In genomic region chr12:49184697-49185096, GRCh38 we compare ENCODE assay signal across 7 cellular contexts. TPM values are rescaled to one million over a fixed set of nuclear protein-coding genes. Genes with fewer than 3 reads are reported as not detected.
DNase-seq lines count a peak whose midpoint lies in the region; ATAC-seq and TF ChIP-seq lines count a peak whose summit lies in the region.
"Not testable (repeated sequence)": the region's sequence is repeated elsewhere in the genome, so short reads cannot be mapped to it uniquely, and the experiment has no call there.

No MANE protein-coding gene starts in this region.

- TF ChIP-seq CTCF in CD8-positive, alpha-beta T cell (IDR thresholded peaks at IDR 0.05); chondrocyte (IDR thresholded peaks at IDR 0.05); nephron (IDR thresholded peaks at IDR 0.05; ENCODE audit: unreplicated experiment in 3 of 3); neutrophil (IDR thresholded peaks at IDR 0.05): not testable (repeated sequence)

- not testable (repeated sequence) for DNase-seq in CD8-positive, alpha-beta T cell; chondrocyte (ENCODE audit: low spot score); memory B cell (ENCODE audit: low spot score in 2 of 2)

- peak overlapping the region; percentile 73 for H3K27ac Mint-ChIP-seq in CD8-positive, alpha-beta T cell
- H3K27ac Mint-ChIP-seq in T-helper 1 cell treated with Interleukin-12 subunit alpha and Interleukin-12 subunit beta and Interleukin-4 antibody, amounts not matched to agents 30 μg/mL and 1 μg/mL, for 36 hours = peak overlapping the region; percentile 31
- peak overlapping the region; percentile 64 for H3K27ac Mint-ChIP-seq in activated naive CD8-positive, alpha-beta T cell
- peak overlapping the region; percentile 68 for H3K27ac Mint-ChIP-seq in chondrocyte (ENCODE audit: unreplicated experiment)
- peak overlapping the region; percentile 43 for H3K27ac Mint-ChIP-seq in memory B cell
- H3K27ac Mint-ChIP-seq in nephron = not testable (repeated sequence)

- H3K27ac ChIP-seq in CD8-positive, alpha-beta T cell (ENCODE audit: low read depth, low read length) = not testable (repeated sequence)
- peak overlapping the region; percentile 38 for H3K27ac ChIP-seq in neutrophil

- peaks cover 44% of the 10 kb centered on the region for H3K36me3 Mint-ChIP-seq in CD8-positive, alpha-beta T cell
- peaks cover 26% of the 10 kb centered on the region for H3K36me3 Mint-ChIP-seq in T-helper 1 cell treated with Interleukin-12 subunit alpha and Interleukin-12 subunit beta and Interleukin-4 antibody, amounts not matched to agents 30 μg/mL and 1 μg/mL, for 36 hours (ENCODE audit: low read depth)
- H3K36me3 Mint-ChIP-seq in activated naive CD8-positive, alpha-beta T cell = not testable (repeated sequence)
- H3K36me3 Mint-ChIP-seq in chondrocyte (ENCODE audit: low read depth) = peaks cover 36% of the 10 kb centered on the region
- peaks cover 14% of the 10 kb centered on the region for H3K36me3 Mint-ChIP-seq in memory B cell
- peaks cover 50% of the 10 kb centered on the region for H3K36me3 Mint-ChIP-seq in nephron (ENCODE audit: low read depth)

- not testable (repeated sequence) for H3K4me3 ChIP-seq in CD8-positive, alpha-beta T cell (ENCODE audit: low read depth, low read length); neutrophil (ENCODE audit: low read depth in 1 of 2, low read length in 1 of 2)

- intact Hi-C loops in CD8-positive, alpha-beta T cell (cut with DNase I, micrococcal nuclease) = loop anchor here in 1 of 2 experiments (5.0 kb wide), 1 partner anchor 167 kb away; the partner anchor contains the start of gene PRKAG1

- CTCF ChIA-PET in CD8-positive, alpha-beta T cell (lab: Charles Lee) = not testable (repeated sequence)

- not testable (repeated sequence) for H3K27me3 Mint-ChIP-seq in CD8-positive, alpha-beta T cell (ENCODE audit: low read depth); T-helper 1 cell treated with Interleukin-12 subunit alpha and Interleukin-12 subunit beta and Interleukin-4 antibody, amounts not matched to agents 30 μg/mL and 1 μg/mL, for 36 hours (ENCODE audit: low read depth); activated naive CD8-positive, alpha-beta T cell; chondrocyte (ENCODE audit: low read depth); memory B cell; nephron (ENCODE audit: low read depth)

- H3K36me3 ChIP-seq in CD8-positive, alpha-beta T cell (ENCODE audit: insufficient read depth, low read length) = not testable (repeated sequence)
- peaks cover 41% of the 10 kb centered on the region for H3K36me3 ChIP-seq in neutrophil

- not testable (repeated sequence) for H3K27me3 ChIP-seq in CD8-positive, alpha-beta T cell (ENCODE audit: insufficient read depth, low read length); neutrophil

- not testable (repeated sequence) for ATAC-seq in CD8-positive, alpha-beta T cell; memory B cell (ENCODE audit: low read depth)

- peaks cover 12% of the 10 kb centered on the region for H3K4me1 ChIP-seq in CD8-positive, alpha-beta T cell (ENCODE audit: insufficient read depth, low read length)
- H3K4me1 ChIP-seq in neutrophil (ENCODE audit: control insufficient read depth in 1 of 2, insufficient read depth in 1 of 2, low read depth in 1 of 2, low read length in 1 of 2) = peaks cover 24% of the 10 kb centered on the region in 2 experiments

- peaks cover 13% of the 10 kb centered on the region for H3K4me1 Mint-ChIP-seq in CD8-positive, alpha-beta T cell (ENCODE audit: low read depth)
- peaks cover 13% of the 10 kb centered on the region for H3K4me1 Mint-ChIP-seq in T-helper 1 cell treated with Interleukin-12 subunit alpha and Interleukin-12 subunit beta and Interleukin-4 antibody, amounts not matched to agents 30 μg/mL and 1 μg/mL, for 36 hours (ENCODE audit: low read depth)
- peaks cover 26% of the 10 kb centered on the region for H3K4me1 Mint-ChIP-seq in activated naive CD8-positive, alpha-beta T cell (ENCODE audit: low read depth)
- H3K4me1 Mint-ChIP-seq in chondrocyte (ENCODE audit: low read depth) (peaks cover 40% of the 10 kb centered on the region), memory B cell (peaks cover 12% of the 10 kb centered on the region), nephron (peaks cover 28% of the 10 kb centered on the region)

- not testable (repeated sequence) for H3K9me3 ChIP-seq in CD8-positive, alpha-beta T cell (ENCODE audit: low read length); neutrophil

- H3K9me3 Mint-ChIP-seq in CD8-positive, alpha-beta T cell; T-helper 1 cell treated with Interleukin-12 subunit alpha and Interleukin-12 subunit beta and Interleukin-4 antibody, amounts not matched to agents 30 μg/mL and 1 μg/mL, for 36 hours; activated naive CD8-positive, alpha-beta T cell (ENCODE audit: low read depth); chondrocyte (ENCODE audit: low read depth); memory B cell; nephron: not testable (repeated sequence)

- POLR2A ChIA-PET in CD8-positive, alpha-beta T cell (lab: Charles Lee) = interaction anchor here (2.6 kb wide), 1 partner anchor 54 kb away, joined by 8 read pairs; the partner anchor contains the start of gene TUBA1B

- H3K4me3 Mint-ChIP-seq in CD8-positive, alpha-beta T cell; T-helper 1 cell treated with Interleukin-12 subunit alpha and Interleukin-12 subunit beta and Interleukin-4 antibody, amounts not matched to agents 30 μg/mL and 1 μg/mL, for 36 hours; activated naive CD8-positive, alpha-beta T cell; memory B cell: not testable (repeated sequence)
- peak overlapping the region; percentile 33 for H3K4me3 Mint-ChIP-seq in chondrocyte (ENCODE audit: unreplicated experiment)
- peak overlapping the region; percentile 32 to 64 (median 59) for H3K4me3 Mint-ChIP-seq in nephron

RNA-seq across cellular contexts. Expression of gene TUBA1A, which starts 4.2 kb away (rescaled TPM):
- 100 to 1,000 TPM; 209 to 225 TPM for total RNA-seq in CD8-positive, alpha-beta T cell
- total RNA-seq in chondrocyte = 431 to 551 TPM (median 437 TPM) in 3 replicates

RNA-seq across cellular contexts. Expression of gene TUBA1B, which starts 53.5 kb away (rescaled TPM):
- total RNA-seq in CD8-positive, alpha-beta T cell = 100 to 1,000 TPM; 103 to 105 TPM
- total RNA-seq in chondrocyte = 544 to 857 TPM (median 551 TPM) in 3 replicates
